8 cellular contexts compared by ENCODE assay signal in genomic region chr21:43611598-43612369, GRCh38. TPM values are rescaled to one million over a fixed set of nuclear protein-coding genes. Genes with fewer than 3 reads are reported as not detected.
DNase-seq lines count a peak whose midpoint lies in the region; ATAC-seq, FAIRE-seq and TF ChIP-seq lines count a peak whose summit lies in the region.

No MANE protein-coding gene starts in this region.

- peak overlapping the region; percentile 92 for H3K27ac Mint-ChIP-seq in chondrocyte (ENCODE audit: unreplicated experiment)

- in situ Hi-C loops in HepG2 (cut with HindIII; ENCODE audit: extremely low pct_ligation_motif_present, low pct_unique_long_range_greater_than_20kb), result no loop called here

- H3K4me1 ChIP-seq in OCI-LY1 (ENCODE audit: insufficient read depth, low read length, severe bottlenecking) (peaks cover 4% of the 10 kb centered on the region), HepG2 (ENCODE audit: insufficient read depth, low read length) (peaks cover 57% of the 10 kb centered on the region), upper lobe of left lung (peaks cover 7 to 24% (median 13%) of the 10 kb centered on the region in 4 donors)

- peak; percentile 69 for TF ChIP-seq RAD21 in HepG2 (CRISPR knock-in tag; IDR thresholded peaks at IDR 0.05)

- H3K4me3 Mint-ChIP-seq in chondrocyte (ENCODE audit: unreplicated experiment), result no peak overlapping the region

- H3F3A ChIP-seq in OCI-LY1 (ENCODE audit: insufficient read depth, low read length), result no peaks in the 10 kb centered on the region

- no TSS peak for BruUV-seq in HepG2 (replicated peaks; lab: Mats Ljungman, UMichigan)

- no peaks in the 10 kb centered on the region for H3K9me2 ChIP-seq in OCI-LY1 (ENCODE audit: low read depth, low read length)

- CTCF ChIA-PET in HepG2 (lab: Yijun Ruan, JAX; ENCODE audit: low intra/inter-chr PET ratio, low total read pairs), result interaction anchor here (1.4 kb wide), 1 partner anchor 34 kb away, joined by 17 read pairs; no protein-coding TSS in a partner anchor

- ATAC-seq in HepG2, result peak; percentile 91
- ATAC-seq in upper lobe of left lung (ENCODE audit: low FRiP score in 2 of 2), result peak; percentile 83 to 89
- no peak for ATAC-seq in HG02571 (IDR thresholded peaks at IDR 0.05; ENCODE audit: unreplicated experiment)
- ATAC-seq in HG02852 (IDR thresholded peaks at IDR 0.05; ENCODE audit: unreplicated experiment), result no peak

- no peak overlapping the region for H3K27ac ChIP-seq in OCI-LY1 (ENCODE audit: low read depth, low read length, poor library complexity, severe bottlenecking)
- H3K27ac ChIP-seq in HepG2 (ENCODE audit: extremely low read length, insufficient read depth, low read length), result peak overlapping the region; percentile 53
- no peak overlapping the region for H3K27ac ChIP-seq in upper lobe of left lung

- intact Hi-C loops in HepG2 (cut with micrococcal nuclease; ENCODE audit: unreplicated experiment), result loop anchor here (1.0 kb wide), 1 partner anchor 34 kb away; no protein-coding TSS in a partner anchor

- no peak overlapping the region for H3K9ac ChIP-seq in OCI-LY1 (ENCODE audit: low read length)
- H3K9ac ChIP-seq in HepG2 (ENCODE audit: insufficient read depth, low read depth, low read length), result peak overlapping the region; percentile 44

- H3K4me1 Mint-ChIP-seq in chondrocyte (ENCODE audit: low read depth), result peaks cover 71% of the 10 kb centered on the region

- TF ChIP-seq EP300 in HepG2 (IDR thresholded peaks at IDR 0.05; ENCODE audit: low read depth in 2 of 2, low read length in 2 of 2), result no peak
- no peak for TF ChIP-seq EP300 in HepG2 (CRISPR knock-in tag; IDR thresholded peaks at IDR 0.05; ENCODE audit: borderline replicate concordance)
- no peak for TF ChIP-seq EP300 in upper lobe of left lung (IDR thresholded peaks at IDR 0.05)

- H3K36me3 ChIP-seq in OCI-LY1 (ENCODE audit: insufficient read depth, low read length) (no peaks in the 10 kb centered on the region), HepG2 (replicated peaks in 1 of 2; ENCODE audit: control insufficient read depth in 1 of 2, insufficient read depth in 2 of 2, low read length in 2 of 2) (no peaks in the 10 kb centered on the region), upper lobe of left lung (no peaks in the 10 kb centered on the region)

- H3K79me2 ChIP-seq in OCI-LY1 (ENCODE audit: insufficient read depth, low read length), result no peaks in the 10 kb centered on the region
- H3K79me2 ChIP-seq in HepG2 (ENCODE audit: insufficient read depth, low read length), result no peaks in the 10 kb centered on the region

- FAIRE-seq in GM19239 (lab: Jason Lieb, UNC) (peak; percentile 4), HepG2 (lab: Jason Lieb, UNC) (peak; percentile 75)

- H3K9me3 ChIP-seq in OCI-LY1 (ENCODE audit: low read length), result no peaks in the 10 kb centered on the region
- no peaks in the 10 kb centered on the region for H3K9me3 ChIP-seq in HepG2 (ENCODE audit: low read length)
- no peaks in the 10 kb centered on the region for H3K9me3 ChIP-seq in upper lobe of left lung

- H3K4me3 ChIP-seq in OCI-LY1 (ENCODE audit: low read depth, low read length, poor library complexity, severe bottlenecking) (no peak overlapping the region), HepG2 (replicated peaks in 1 of 3; ENCODE audit: insufficient read depth in 1 of 3, low read depth in 2 of 3, low read length in 3 of 3) (no peak overlapping the region), upper lobe of left lung (no peak overlapping the region)

- POLR2A ChIA-PET in HepG2 (lab: Yijun Ruan, JAX), result no interaction called here

- 40% methylated on average over 7 of the region's 8 CpGs for WGBS in HepG2 (ENCODE audit: low lambda C conversion rate)
- 34 to 38% methylated on average over 8 of the region's 8 CpGs for WGBS in upper lobe of left lung, 2 donors

- DNase-seq in AG20443 (ENCODE audit: low spot score) (peak; percentile 69), GM19239 (ENCODE audit: insufficient read length, low spot score) (peak; percentile 23), chondrocyte (ENCODE audit: low spot score) (no peak), HepG2 (ENCODE audit: low spot score) (peak; percentile 75), upper lobe of left lung (peak in 1 of 2 donors; percentile 71)

- H3K27me3 Mint-ChIP-seq in chondrocyte (ENCODE audit: low read depth), result no peaks in the 10 kb centered on the region

- H3K9me3 Mint-ChIP-seq in chondrocyte (ENCODE audit: low read depth), result peaks cover 11% of the 10 kb centered on the region

- TF ChIP-seq CTCF in OCI-LY1 (IDR thresholded peaks at IDR 0.05; ENCODE audit: low read length) (peak; percentile 83), chondrocyte (IDR thresholded peaks at IDR 0.05) (peak; percentile 89), HepG2 (CRISPR knock-in tag; IDR thresholded peaks at IDR 0.05) (peak; percentile 86), upper lobe of left lung (IDR thresholded peaks at IDR 0.05) (peak; percentile 46 to 62 (median 57))

- H2AFZ ChIP-seq in OCI-LY1 (ENCODE audit: low read length), result no peak overlapping the region
- H2AFZ ChIP-seq in HepG2 (ENCODE audit: low read length), result peak overlapping the region; percentile 28

- TF ChIP-seq POLR2A in HepG2 (IDR thresholded peaks at IDR 0.05; ENCODE audit: insufficient read depth in 1 of 2, low read depth in 2 of 2, low read length in 2 of 2) (no peak), upper lobe of left lung (IDR thresholded peaks at IDR 0.05) (no peak)

- H3K27me3 ChIP-seq in OCI-LY1 (ENCODE audit: insufficient read depth, low read length) (peaks cover 12% of the 10 kb centered on the region; the same call in 1 of the 2 replicates), HepG2 (ENCODE audit: control insufficient read depth in 1 of 2, insufficient read depth in 2 of 2, low read length in 2 of 2) (no peaks in the 10 kb centered on the region), upper lobe of left lung (no peaks in the 10 kb centered on the region)

- no peaks in the 10 kb centered on the region for H4K20me1 ChIP-seq in OCI-LY1 (ENCODE audit: insufficient read depth, low read length)
- H4K20me1 ChIP-seq in HepG2 (ENCODE audit: insufficient read depth, low read length), result no peaks in the 10 kb centered on the region

- H3K36me3 Mint-ChIP-seq in chondrocyte (ENCODE audit: low read depth), result peaks cover 7% of the 10 kb centered on the region

- H3K4me2 ChIP-seq in OCI-LY1 (ENCODE audit: low read length), result 0 out of 2 replicates have a peak overlapping the region, but pooled peaks have one; percentile 14
- H3K4me2 ChIP-seq in HepG2 (ENCODE audit: low read depth, low read length), result peak overlapping the region; percentile 39

TF ChIP-seq in HepG2, 621 proteins besides CTCF, POLR2A, EP300 and RAD21 (continues in another document):
- TF ChIP-seq STAG1 (CRISPR knock-in tag; IDR thresholded peaks at IDR 0.05), result peak; percentile 73

RNA-seq across cellular contexts. Expression of gene HSF2BP, which starts 47.5 kb away (rescaled TPM):
- total RNA-seq in chondrocyte (3.5 to 5.0 TPM (median 4.0 TPM) in 3 replicates), HepG2 (2016; rRNA removed; fragmentation: Illumina TruSeq; extraction: Trizol) (1.6 and 2.2 TPM in 2 replicates), upper lobe of left lung (under 1 TPM in 4 of 6 donors, not detected in 2; 0.40 to 0.91 (median 0.45) TPM)
- 2.9 and 3.0 TPM in 2 replicates for total RNA-seq in HepG2 (2016; cell fraction: cytosol; rRNA removed; fragmentation: Illumina TruSeq; extraction: Trizol; ENCODE audit: low read depth)
- 1.8 and 2.1 TPM in 2 replicates for total RNA-seq in HepG2 (2016; cell fraction: insoluble cytoplasmic fraction; rRNA removed; fragmentation: Illumina TruSeq; extraction: Trizol)
- 1.7 and 2.1 TPM in 2 replicates for total RNA-seq in HepG2 (2016; cell fraction: membrane; rRNA removed; fragmentation: Illumina TruSeq; extraction: Trizol)
- 1.6 and 2.4 TPM in 2 replicates for total RNA-seq in HepG2 (2016; cell fraction: nucleus; rRNA removed; fragmentation: Illumina TruSeq; extraction: Trizol)
- polyA plus RNA-seq in HepG2 (2011; rRNA removed), result 0.63 and 0.67 TPM in 2 replicates
- polyA plus RNA-seq in HepG2 (2011; cell fraction: cytosol; rRNA removed), result 0.68 and 0.87 TPM in 2 replicates
- 0.98 and 1.1 TPM in 2 replicates for polyA plus RNA-seq in HepG2 (2011; cell fraction: nucleus; rRNA removed)
- 0.92 and 0.95 TPM in 2 replicates for polyA plus RNA-seq in HepG2 (2012)
- polyA plus RNA-seq in HepG2 (2016; cell fraction: cytosol; fragmentation: Illumina TruSeq; extraction: Trizol; ENCODE audit: low read depth), result 0.49 and 0.50 TPM in 2 replicates
- polyA plus RNA-seq in HepG2 (2016; cell fraction: insoluble cytoplasmic fraction; fragmentation: Illumina TruSeq; extraction: Trizol; ENCODE audit: low read depth), result 1.4 and 1.6 TPM in 2 replicates
- 0.49 and 0.94 TPM in 2 replicates for polyA plus RNA-seq in HepG2 (2016; cell fraction: membrane; fragmentation: Illumina TruSeq; extraction: Trizol; ENCODE audit: low read depth)
- 0.75 and 1.5 TPM in 2 replicates for polyA plus RNA-seq in HepG2 (2016; cell fraction: nucleus; fragmentation: Illumina TruSeq; extraction: Trizol; ENCODE audit: insufficient read depth, low read depth)
- polyA minus RNA-seq in HepG2 (2011; rRNA and poly(A)+ RNA removed; ENCODE audit: low replicate concordance), result 0.48 and 3.0 TPM in 2 replicates
- 0.69 TPM in 1 of 2 replicates, not detected in the other for polyA minus RNA-seq in HepG2 (2011; cell fraction: cytosol; rRNA and poly(A)+ RNA removed)
- polyA minus RNA-seq in HepG2 (2011; cell fraction: nucleus; rRNA and poly(A)+ RNA removed), result 3.1 and 4.4 TPM in 2 replicates

RNA-seq across cellular contexts. Expression of gene RRP1B, which starts 47.6 kb away (rescaled TPM):
- 24.5 to 29.0 TPM (median 24.8 TPM) in 3 replicates for total RNA-seq in chondrocyte
- total RNA-seq in HepG2 (2016; rRNA removed; fragmentation: Illumina TruSeq; extraction: Trizol), result 46.2 and 58.2 TPM in 2 replicates
- total RNA-seq in HepG2 (2016; cell fraction: cytosol; rRNA removed; fragmentation: Illumina TruSeq; extraction: Trizol; ENCODE audit: low read depth), result 4.4 and 4.5 TPM in 2 replicates
- total RNA-seq in HepG2 (2016; cell fraction: insoluble cytoplasmic fraction; rRNA removed; fragmentation: Illumina TruSeq; extraction: Trizol), result 45.9 and 49.4 TPM in 2 replicates
- 16.5 and 16.9 TPM in 2 replicates for total RNA-seq in HepG2 (2016; cell fraction: membrane; rRNA removed; fragmentation: Illumina TruSeq; extraction: Trizol)
- 28.8 and 31.8 TPM in 2 replicates for total RNA-seq in HepG2 (2016; cell fraction: nucleus; rRNA removed; fragmentation: Illumina TruSeq; extraction: Trizol)
- polyA plus RNA-seq in HepG2 (2011; rRNA removed), result 16.3 TPM in 2 replicates
- polyA plus RNA-seq in HepG2 (2011; cell fraction: cytosol; rRNA removed), result 10.6 and 12.2 TPM in 2 replicates
- 17.2 and 19.0 TPM in 2 replicates for polyA plus RNA-seq in HepG2 (2011; cell fraction: nucleus; rRNA removed)
- 19.7 and 22.4 TPM in 2 replicates for polyA plus RNA-seq in HepG2 (2012)
- polyA plus RNA-seq in HepG2 (2016; cell fraction: cytosol; fragmentation: Illumina TruSeq; extraction: Trizol; ENCODE audit: low read depth), result 1.9 and 2.3 TPM in 2 replicates
- 45.7 and 50.1 TPM in 2 replicates for polyA plus RNA-seq in HepG2 (2016; cell fraction: insoluble cytoplasmic fraction; fragmentation: Illumina TruSeq; extraction: Trizol; ENCODE audit: low read depth)
- polyA plus RNA-seq in HepG2 (2016; cell fraction: membrane; fragmentation: Illumina TruSeq; extraction: Trizol; ENCODE audit: low read depth), result 7.9 and 8.4 TPM in 2 replicates
- polyA plus RNA-seq in HepG2 (2016; cell fraction: nucleus; fragmentation: Illumina TruSeq; extraction: Trizol; ENCODE audit: insufficient read depth, low read depth), result 52.6 and 53.3 TPM in 2 replicates
- 26.5 and 39.4 TPM in 2 replicates for polyA minus RNA-seq in HepG2 (2011; rRNA and poly(A)+ RNA removed; ENCODE audit: low replicate concordance)
- polyA minus RNA-seq in HepG2 (2011; cell fraction: cytosol; rRNA and poly(A)+ RNA removed), result 23.0 and 23.7 TPM in 2 replicates
- 12.1 and 17.0 TPM in 2 replicates for polyA minus RNA-seq in HepG2 (2011; cell fraction: nucleus; rRNA and poly(A)+ RNA removed)
- 10 to 100 TPM; 11.5 to 22.8 (median 19.7) TPM for total RNA-seq in upper lobe of left lung

Comparison
In these comparisons a context has a peak if more than half of its experiments do, and no peak if none do; other contexts are left out.
1. ATAC-seq: peak in HepG2 (single experiment) and upper lobe of left lung (2 of 2); none in HG02571 (single experiment) and HG02852 (single experiment).
2. Peak in every context shown above with its lines, with median percentiles within 50 percentile points of each other: CTCF ChIP-seq.